12 cellular contexts compared by ENCODE assay signal in the genomic region with DNA sequence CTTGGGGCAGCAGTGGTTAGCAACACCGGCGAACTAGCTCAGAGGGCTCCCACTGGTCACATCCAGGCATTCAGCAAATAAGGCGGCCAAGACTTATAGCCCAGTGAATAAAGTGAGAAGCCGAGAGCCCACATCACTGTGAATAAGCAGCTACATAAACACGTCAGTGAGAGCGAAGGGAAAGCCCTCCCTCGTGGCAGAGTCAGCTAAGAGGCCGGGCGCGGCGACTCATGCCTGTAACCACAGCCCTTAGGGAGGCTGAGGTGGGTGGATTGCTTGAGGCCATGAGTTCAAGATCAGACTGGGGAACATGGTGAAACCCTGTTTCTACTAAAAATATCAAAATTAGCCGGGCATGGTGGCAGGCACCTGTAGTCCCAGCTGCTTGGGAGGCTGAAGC. TPM values are rescaled to one million over a fixed set of nuclear protein-coding genes. Genes with fewer than 3 reads are reported as not detected.
DNase-seq lines count a peak whose midpoint lies in the region; ATAC-seq, FAIRE-seq and TF ChIP-seq lines count a peak whose summit lies in the region.
"Had no signal": no experiment of that assay in that cellular context is flagged by ENCODE, and none has a peak within 500 bp of the region (broad histone marks: within the 10 kb centered on the region; RNA-seq: fewer than 3 reads in every experiment).

No MANE protein-coding gene starts in this region.

- H3K9ac ChIP-seq in astrocyte (ENCODE audit: low read length) = no peak overlapping the region

- H4K20me1 ChIP-seq in astrocyte (ENCODE audit: insufficient read depth, low read length) = peaks cover 44% of the 10 kb centered on the region

- TF ChIP-seq CTCF in astrocyte (IDR thresholded peaks at IDR 0.05; ENCODE audit: insufficient read depth, low read depth, low read length) = no peak

- no peak overlapping the region for H2AFZ ChIP-seq in astrocyte (ENCODE audit: low read depth, low read length)

- H3K4me2 ChIP-seq in astrocyte (ENCODE audit: low read length) = no peak overlapping the region

- peaks cover 1% of the 10 kb centered on the region for H3K36me3 ChIP-seq in astrocyte (ENCODE audit: insufficient read depth, low read length)

- no peaks in the 10 kb centered on the region for H3K27me3 ChIP-seq in astrocyte (ENCODE audit: insufficient read depth, low read length)

- no peak for ATAC-seq in GM21528 (IDR thresholded peaks at IDR 0.05; ENCODE audit: low FRiP score, unreplicated experiment)

- H3K79me2 ChIP-seq in astrocyte (ENCODE audit: insufficient read depth, low read length) = peaks cover 6% of the 10 kb centered on the region

- no peak overlapping the region for H3K4me3 ChIP-seq in astrocyte (ENCODE audit: insufficient read depth, low read depth, low read length)

- H3K27me3 Mint-ChIP-seq in astrocyte (ENCODE audit: low read depth, unreplicated experiment) = no peaks in the 10 kb centered on the region
- H3K27me3 Mint-ChIP-seq: naive B cell had no signal

- DNase-seq in EL (peak; percentile 66), UCSD-AML1 (lab: John Stamatoyannopoulos, UW; ENCODE audit: unreplicated experiment) (peak; percentile 30), astrocyte (ENCODE audit: low read depth) (peak; percentile 40), NCI-H2171 treated with DMSO at 0.1 percent for 48 hours (lab: John Stamatoyannopoulos, UW) (no peak), DMS 273 (lab: John Stamatoyannopoulos, UW; ENCODE audit: unreplicated experiment) (no peak), C1 segment of cervical spinal cord (lab: John Stamatoyannopoulos, UW) (no peak)
- peak in 3 of 4 experiments; percentile 40 to 67 (median 59) for DNase-seq in stimulated activated CD4-positive, alpha-beta T cell treated with anti-CD3 and anti-CD28 coated beads, Interleukin-1b, Interleukin-23, amount 100 ng/mL, for 24 hours (ENCODE audit: low read depth in 4 of 4, low spot score in 1 of 4)
- DNase-seq: DMS153, foreskin melanocyte, naive B cell, NCI-H526 treated with DMSO at 0.1 percent for 48 hours had no signal

- no peak for FAIRE-seq in astrocyte (lab: Jason Lieb, UNC)

- H3K27ac ChIP-seq in astrocyte (ENCODE audit: low read depth, low read length) = no peak overlapping the region

- no peaks in the 10 kb centered on the region for H3K9me3 Mint-ChIP-seq in astrocyte (ENCODE audit: unreplicated experiment)
- H3K9me3 Mint-ChIP-seq: naive B cell had no signal

- H3K4me1 Mint-ChIP-seq in astrocyte (ENCODE audit: low read depth, unreplicated experiment) = peaks cover 2% of the 10 kb centered on the region

- peaks cover 3% of the 10 kb centered on the region for H3K36me3 Mint-ChIP-seq in astrocyte (ENCODE audit: low read depth, unreplicated experiment)
- H3K36me3 Mint-ChIP-seq: naive B cell had no signal

- peaks cover 7% of the 10 kb centered on the region for H3K4me1 ChIP-seq in astrocyte (ENCODE audit: insufficient read depth, low read length)

- H3K9me3 ChIP-seq in astrocyte (ENCODE audit: insufficient read depth, low read depth, low read length) = no peaks in the 10 kb centered on the region

- H3K4me3 Mint-ChIP-seq in astrocyte (ENCODE audit: unreplicated experiment) = no peak overlapping the region

- no peak overlapping the region for H3K27ac Mint-ChIP-seq in astrocyte (ENCODE audit: unreplicated experiment)

RNA-seq across cellular contexts. Expression of a gene that starts 5.2 kb away (rescaled TPM):
- 10.0 and 11.5 TPM in 2 replicates for total RNA-seq in astrocyte

RNA-seq across cellular contexts. Expression of a gene that starts 37.0 kb away (rescaled TPM):
- not detected in 2 replicates for total RNA-seq in astrocyte

RNA-seq across cellular contexts. Expression of a gene that starts 37.8 kb away (rescaled TPM):
- 15.8 and 19.7 TPM in 2 replicates for total RNA-seq in astrocyte

RNA-seq across cellular contexts. Expression of a gene that starts 53.0 kb away (rescaled TPM):
- 25.5 and 26.1 TPM in 2 replicates for total RNA-seq in astrocyte

Comparison
In these comparisons a context has a peak if more than half of its experiments do, and no peak if none do; other contexts are left out.
1. DNase-seq: peak in EL (single experiment), UCSD-AML1 (single experiment), astrocyte (single experiment) and stimulated activated CD4-positive, alpha-beta T cell treated with anti-CD3 and anti-CD28 coated beads, Interleukin-1b, Interleukin-23, amount 100 ng/mL, for 24 hours (3 of 4); none in NCI-H2171 treated with DMSO at 0.1 percent for 48 hours (single experiment), DMS 273 (single experiment) and C1 segment of cervical spinal cord (0 of 14).